Comparison of ENCODE assay signal across 8 cellular contexts in the genomic region with DNA sequence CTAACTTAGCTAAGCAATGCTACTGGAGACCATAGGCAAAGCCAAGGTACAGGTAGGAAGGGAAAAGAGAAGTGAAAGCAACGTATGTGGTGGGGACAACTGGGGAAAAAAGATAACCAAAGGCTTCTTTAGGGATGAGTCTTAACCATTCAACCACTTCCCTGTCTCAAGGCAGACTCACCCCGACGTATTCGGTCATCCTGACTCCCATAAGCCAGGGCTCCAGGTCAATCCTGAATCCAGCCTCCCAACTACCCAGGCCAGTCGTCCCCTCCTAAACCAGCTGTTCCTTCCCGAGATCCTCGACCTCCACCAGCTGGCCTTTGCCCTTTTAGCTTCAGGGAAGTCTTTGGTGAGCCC. TPM values are rescaled to one million over a fixed set of nuclear protein-coding genes. Genes with fewer than 3 reads are reported as not detected.
DNase-seq lines count a peak whose midpoint lies in the region; ATAC-seq and TF ChIP-seq lines count a peak whose summit lies in the region.

No MANE protein-coding gene starts in this region.

- no peak for TF ChIP-seq POLR2A in ovary (IDR thresholded peaks at IDR 0.05)

- peak overlapping the region; percentile 83 for H3K4me3 ChIP-seq in SJSA1
- peak overlapping the region; percentile 97 for H3K4me3 ChIP-seq in fibroblast of mammary gland (ENCODE audit: control insufficient read depth, low read depth, low read length)
- peak overlapping the region; percentile 67 for H3K4me3 ChIP-seq in ovary

- H3K27ac ChIP-seq in SJSA1 (peak overlapping the region; percentile 74), ovary (peak overlapping the region; percentile 40 to 65)

- DNase-seq in DMS79 treated with DMSO at 0.1 percent for 48 hours (lab: John Stamatoyannopoulos, UW) (peak; percentile 62), DMS79 (lab: John Stamatoyannopoulos, UW) (no peak), SJSA1 (ENCODE audit: low read depth in 1 of 2, low spot score in 2 of 2) (no peak), fibroblast of mammary gland (ENCODE audit: low read depth) (peak; percentile 61), ovary (no peak), HEK293T (ENCODE audit: extremely low spot score) (no peak)
- no peak for DNase-seq in stimulated activated naive CD4-positive, alpha-beta T cell treated with Interleukin-2 at 50 U/mL for 16 hours (lab: John Stamatoyannopoulos, UW)

- POLR2A ChIA-PET in HEK293T (lab: Yijun Ruan, JAX): interaction anchor here (0.8 to 4.4 kb wide), 26 partner anchors 9 to 401 kb away, joined by 3 to 43 read pairs (median 5); partner anchors contain the start of genes ARFGAP2, CSTPP1, DDB2 and PACSIN3

- intact Hi-C loops in ovary (cut with DNase I): no loop called here

- 0 to 1% (median 0%) methylated on average over 7 of the region's 7 CpGs for WGBS in ovary, 3 donors

- peaks cover 14% of the 10 kb centered on the region for H3K4me1 ChIP-seq in SJSA1 (replicated peaks)
- H3K4me1 ChIP-seq in ovary (ENCODE audit: insufficient read depth): peaks cover 13% of the 10 kb centered on the region

- no peak for TF ChIP-seq EP300 in ovary (IDR thresholded peaks at IDR 0.05)

- H3K27me3 ChIP-seq in SJSA1 (replicated peaks) (no peaks in the 10 kb centered on the region), ovary (no peaks in the 10 kb centered on the region)

- CTCF ChIA-PET in HEK293T (lab: Yijun Ruan, JAX): interaction anchor here (0.6 to 2.3 kb wide), 7 partner anchors 10 to 107 kb away, joined by 3 to 8 read pairs (median 4); partner anchors contain the start of gene NR1H3

- peak; percentile 23 for ATAC-seq in HG02938 (IDR thresholded peaks at IDR 0.05; ENCODE audit: unreplicated experiment)

- TF ChIP-seq CTCF in fibroblast of mammary gland (conservative IDR thresholded peaks at IDR 0.05; ENCODE audit: control insufficient read depth, insufficient read depth, low read depth, low read length) (no peak), ovary (IDR thresholded peaks at IDR 0.05) (no peak)

- H3K36me3 ChIP-seq in SJSA1 (peaks cover 49% of the 10 kb centered on the region), ovary (no peaks in the 10 kb centered on the region)

- no peaks in the 10 kb centered on the region for H3K9me3 ChIP-seq in SJSA1 (replicated peaks)
- H3K9me3 ChIP-seq in ovary: no peaks in the 10 kb centered on the region

TF ChIP-seq in HEK293T, 16 proteins besides CTCF, POLR2A, EP300 and RAD21:
- TF ChIP-seq TARDBP (IDR thresholded peaks at IDR 0.05): no peak
- no peak for TF ChIP-seq ARNT (IDR thresholded peaks at IDR 0.05)
- TF ChIP-seq SP1 (IDR thresholded peaks at IDR 0.05): no peak
- TF ChIP-seq ZNF384 (IDR thresholded peaks at IDR 0.05): no peak
- TF ChIP-seq, protein P1, sequence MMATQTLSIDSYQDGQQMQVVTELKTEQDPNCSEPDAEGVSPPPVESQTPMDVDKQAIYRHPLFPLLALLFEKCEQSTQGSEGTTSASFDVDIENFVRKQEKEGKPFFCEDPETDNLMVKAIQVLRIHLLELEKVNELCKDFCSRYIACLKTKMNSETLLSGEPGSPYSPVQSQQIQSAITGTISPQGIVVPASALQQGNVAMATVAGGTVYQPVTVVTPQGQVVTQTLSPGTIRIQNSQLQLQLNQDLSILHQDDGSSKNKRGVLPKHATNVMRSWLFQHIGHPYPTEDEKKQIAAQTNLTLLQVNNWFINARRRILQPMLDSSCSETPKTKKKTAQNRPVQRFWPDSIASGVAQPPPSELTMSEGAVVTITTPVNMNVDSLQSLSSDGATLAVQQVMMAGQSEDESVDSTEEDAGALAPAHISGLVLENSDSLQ (IDR thresholded peaks at IDR 0.05): no peak
- no peak for TF ChIP-seq FOXK2 (IDR thresholded peaks at IDR 0.05)
- no peak for TF ChIP-seq CTBP1 (IDR thresholded peaks at IDR 0.05; ENCODE audit: borderline replicate concordance)
- TF ChIP-seq SUZ12 (IDR thresholded peaks at IDR 0.05): no peak
- no peak for TF ChIP-seq LEF1 (IDR thresholded peaks at IDR 0.05; ENCODE audit: borderline replicate concordance)
- no peak for TF ChIP-seq FOXM1 (IDR thresholded peaks at IDR 0.05; ENCODE audit: borderline replicate concordance)
- no peak for TF ChIP-seq L3MBTL2 (conservative IDR thresholded peaks at IDR 0.05)
- no peak for TF ChIP-seq ELF4 (IDR thresholded peaks at IDR 0.05)
- TF ChIP-seq NFRKB (IDR thresholded peaks at IDR 0.05): no peak
- TF ChIP-seq FOXA1 (IDR thresholded peaks at IDR 0.05): no peak
- no peak for TF ChIP-seq BHLHE40 (IDR thresholded peaks at IDR 0.05; ENCODE audit: borderline replicate concordance)
- TF ChIP-seq HDGF (IDR thresholded peaks at IDR 0.05; ENCODE audit: borderline replicate concordance): no peak

RNA-seq across cellular contexts. Expression of gene ACP2, which starts 0.3 kb away (rescaled TPM):
- 29.8 and 34.4 TPM in 2 replicates for total RNA-seq in SJSA1 (2014; rRNA removed; shearing (Covaris generic))
- total RNA-seq in ovary: 10 to 100 TPM; 15.1 to 25.5 (median 18.7) TPM
- 10 to 100 TPM; 14.7 to 20.1 TPM for polyA plus RNA-seq in ovary

RNA-seq across cellular contexts. Expression of gene NR1H3, which starts 9.5 kb away (rescaled TPM):
- total RNA-seq in SJSA1 (2014; rRNA removed; shearing (Covaris generic)): 11.1 and 11.8 TPM in 2 replicates
- 10 to 100 TPM; 19.4 to 39.7 (median 29.0) TPM for total RNA-seq in ovary
- 10 to 100 TPM; 18.0 to 27.0 TPM for polyA plus RNA-seq in ovary

RNA-seq across cellular contexts. Expression of gene MADD, which starts 21.6 kb away (rescaled TPM):
- total RNA-seq in SJSA1 (2014; rRNA removed; shearing (Covaris generic)): 15.7 and 20.9 TPM in 2 replicates
- total RNA-seq in ovary: 10 to 100 TPM; 29.7 to 53.5 (median 40.1) TPM
- 10 to 100 TPM; 20.3 to 35.4 TPM for polyA plus RNA-seq in ovary

RNA-seq across cellular contexts. Expression of gene DDB2, which starts 33.5 kb away (rescaled TPM):
- total RNA-seq in SJSA1 (2014; rRNA removed; shearing (Covaris generic)): 41.3 and 63.5 TPM in 2 replicates
- total RNA-seq in ovary: 10 to 100 TPM; 20.0 to 34.7 (median 25.8) TPM
- 10 to 100 TPM; 21.1 to 40.6 TPM for polyA plus RNA-seq in ovary

Comparison
In these comparisons a context has a peak if more than half of its experiments do, and no peak if none do; other contexts are left out.
1. DNase-seq: peak in DMS79 treated with DMSO at 0.1 percent for 48 hours (single experiment) and fibroblast of mammary gland (single experiment); none in DMS79 (single experiment), SJSA1 (0 of 2), ovary (0 of 5), HEK293T (single experiment) and stimulated activated naive CD4-positive, alpha-beta T cell treated with Interleukin-2 at 50 U/mL for 16 hours (single experiment).
2. Peak in every context shown above with its lines, with median percentiles within 50 percentile points of each other: H3K4me3 ChIP-seq.